In the genomic region with DNA sequence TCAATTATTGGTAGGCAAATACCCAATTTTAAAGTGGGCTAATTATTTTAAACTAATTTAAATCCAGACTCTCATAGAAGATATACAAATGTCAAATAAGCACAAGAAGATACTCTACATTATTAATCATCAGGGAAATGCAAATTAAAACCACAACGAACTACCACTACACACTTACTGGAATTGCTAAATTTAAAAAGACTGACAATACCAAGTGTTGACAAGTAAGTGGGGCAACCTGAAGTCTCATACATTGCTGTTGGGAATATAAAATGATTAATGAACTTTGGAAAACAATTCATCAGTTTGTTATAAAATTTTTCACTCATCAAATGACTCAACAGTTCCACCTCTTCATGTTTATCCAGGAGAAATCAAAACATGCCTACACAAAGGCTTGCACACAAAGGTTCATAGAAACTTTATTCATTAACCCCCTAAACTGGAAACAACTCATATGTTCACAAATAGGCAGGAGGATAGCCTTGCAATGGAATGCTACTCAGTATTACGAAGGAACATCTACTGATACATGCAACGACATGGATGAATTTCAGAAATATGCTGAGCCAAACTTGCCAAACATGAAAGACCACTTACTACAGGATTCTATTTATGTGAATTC, we compare ENCODE assay signal across 24 cellular contexts.
"Had no signal": no experiment of that assay in that cellular context is flagged by ENCODE, and none has a peak within 500 bp of the region (broad histone marks: within the 10 kb centered on the region; RNA-seq: fewer than 3 reads in every experiment).

No MANE protein-coding gene starts in this region.

- H3K4me1 ChIP-seq: gastroesophageal sphincter, neural progenitor cell, spleen, testis, transverse colon had no signal

- H3K9me3 ChIP-seq: gastroesophageal sphincter, testis, transverse colon had no signal

- H3K4me3 ChIP-seq: gastroesophageal sphincter, neural progenitor cell, spleen, testis, transverse colon had no signal

- H3K36me3 Mint-ChIP-seq: activated naive CD4-positive, alpha-beta T cell treated with anti-CD3 and anti-CD28 coated beads, Interleukin-2, amount 50 U/mL, for 24 hours; memory B cell; neural progenitor cell had no signal

- H3K9me3 Mint-ChIP-seq: activated naive CD4-positive, alpha-beta T cell treated with anti-CD3 and anti-CD28 coated beads, Interleukin-2, amount 50 U/mL, for 24 hours; T-helper 2 cell treated with Interferon-gamma antibody and Interleukin-4, amounts not matched to agents 5 μg/mL and 100 μg/mL, for 36 hours had no signal

- H3K36me3 ChIP-seq: gastroesophageal sphincter, neural progenitor cell, spleen, transverse colon had no signal

- H3K4me1 Mint-ChIP-seq: activated B cell treated with CpG ODN at 0.5 μM for 24 hours; activated naive CD4-positive, alpha-beta T cell treated with anti-CD3 and anti-CD28 coated beads, Interleukin-2, amount 50 U/mL, for 24 hours; activated naive CD8-positive, alpha-beta T cell treated with anti-CD3 and anti-CD28 coated beads, Interleukin-2, amount 50 U/mL, for 24 hours; activated T-helper 17 cell treated with anti-CD3 and anti-CD28 coated beads, Interleukin-2, amount 50 U/mL, for 72 hours; memory B cell; neural progenitor cell had no signal

- H3K4me3 Mint-ChIP-seq: activated B cell treated with CpG ODN at 0.5 μM for 24 hours; activated CD8-positive, alpha-beta T cell treated with anti-CD3 and anti-CD28 coated beads for 36 hours; activated naive CD4-positive, alpha-beta T cell treated with anti-CD3 and anti-CD28 coated beads, Interleukin-2, amount 50 U/mL, for 24 hours; activated naive CD8-positive, alpha-beta T cell treated with anti-CD3 and anti-CD28 coated beads, Interleukin-2, amount 50 U/mL, for 24 hours; activated T-cell treated with anti-CD3 and anti-CD28 coated beads, Interleukin-2, amount 50 U/mL, for 4 hours; activated T-helper 17 cell treated with anti-CD3 and anti-CD28 coated beads, Interleukin-2, amount 50 U/mL, for 72 hours; memory B cell; naive thymus-derived CD8-positive, alpha-beta T cell; neural progenitor cell; T-helper 2 cell treated with Interferon-gamma antibody and Interleukin-4, amounts not matched to agents 5 μg/mL and 100 μg/mL, for 36 hours had no signal

- H3K9ac ChIP-seq: neural progenitor cell had no signal

- DNase-seq: activated B cell treated with CpG ODN at 0.5 μM for 24 hours; activated CD4-positive, alpha-beta T cell treated with anti-CD3 and anti-CD28 coated beads, Interleukin-2, amount 50 U/mL, for 1 hour; activated CD8-positive, alpha-beta T cell treated with anti-CD3 and anti-CD28 coated beads for 36 hours; activated naive CD8-positive, alpha-beta T cell treated with anti-CD3 and anti-CD28 coated beads, Interleukin-2, amount 50 U/mL, for 24 hours; activated T-cell treated with anti-CD3 and anti-CD28 coated beads, Interleukin-2, amount 50 U/mL, for 4 hours; amygdala; dermis blood vessel endothelial cell; effector CD4-positive, alpha-beta T cell; hippocampal formation; kidney; naive thymus-derived CD8-positive, alpha-beta T cell; right cardiac atrium; spleen; stimulated activated naive CD8-positive, alpha-beta T cell treated with anti-CD3 and anti-CD28 coated beads, Interleukin-15, Interleukin-2, amounts not matched to agents 100 U/mL and 50 U/mL, for 24 hours; testis; transverse colon had no signal

- H3K27ac ChIP-seq: gastroesophageal sphincter, neural progenitor cell, spleen, testis, transverse colon had no signal

- FAIRE-seq: colon, kidney, urothelium cell line had no signal

- H3K27ac Mint-ChIP-seq: activated B cell treated with CpG ODN at 0.5 μM for 24 hours; activated CD8-positive, alpha-beta T cell treated with anti-CD3 and anti-CD28 coated beads for 36 hours; activated naive CD4-positive, alpha-beta T cell treated with anti-CD3 and anti-CD28 coated beads, Interleukin-2, amount 50 U/mL, for 24 hours; activated naive CD8-positive, alpha-beta T cell treated with anti-CD3 and anti-CD28 coated beads, Interleukin-2, amount 50 U/mL, for 24 hours; activated T-helper 17 cell treated with anti-CD3 and anti-CD28 coated beads, Interleukin-2, amount 50 U/mL, for 72 hours; memory B cell; neural progenitor cell; T-helper 2 cell treated with Interferon-gamma antibody and Interleukin-4, amounts not matched to agents 5 μg/mL and 100 μg/mL, for 36 hours had no signal

- H2AFZ ChIP-seq: neural progenitor cell had no signal

- H3K4me2 ChIP-seq: neural progenitor cell had no signal

- H3K27me3 ChIP-seq: gastroesophageal sphincter, neural progenitor cell, spleen, testis, transverse colon had no signal

- ATAC-seq: activated CD8-positive, alpha-beta T cell treated with anti-CD3 and anti-CD28 coated beads for 36 hours; activated naive CD8-positive, alpha-beta T cell treated with anti-CD3 and anti-CD28 coated beads, Interleukin-2, amount 50 U/mL, for 24 hours; activated T-cell treated with anti-CD3 and anti-CD28 coated beads, Interleukin-2, amount 50 U/mL, for 4 hours; activated T-helper 17 cell treated with anti-CD3 and anti-CD28 coated beads, Interleukin-2, amount 50 U/mL, for 72 hours; gastroesophageal sphincter; naive thymus-derived CD8-positive, alpha-beta T cell; right cardiac atrium; stimulated activated naive CD8-positive, alpha-beta T cell treated with anti-CD3 and anti-CD28 coated beads, Interleukin-15, Interleukin-2, amounts not matched to agents 100 U/mL and 50 U/mL, for 24 hours had no signal
